Comparison of ENCODE assay signal across 16 cellular contexts in the genomic region with DNA sequence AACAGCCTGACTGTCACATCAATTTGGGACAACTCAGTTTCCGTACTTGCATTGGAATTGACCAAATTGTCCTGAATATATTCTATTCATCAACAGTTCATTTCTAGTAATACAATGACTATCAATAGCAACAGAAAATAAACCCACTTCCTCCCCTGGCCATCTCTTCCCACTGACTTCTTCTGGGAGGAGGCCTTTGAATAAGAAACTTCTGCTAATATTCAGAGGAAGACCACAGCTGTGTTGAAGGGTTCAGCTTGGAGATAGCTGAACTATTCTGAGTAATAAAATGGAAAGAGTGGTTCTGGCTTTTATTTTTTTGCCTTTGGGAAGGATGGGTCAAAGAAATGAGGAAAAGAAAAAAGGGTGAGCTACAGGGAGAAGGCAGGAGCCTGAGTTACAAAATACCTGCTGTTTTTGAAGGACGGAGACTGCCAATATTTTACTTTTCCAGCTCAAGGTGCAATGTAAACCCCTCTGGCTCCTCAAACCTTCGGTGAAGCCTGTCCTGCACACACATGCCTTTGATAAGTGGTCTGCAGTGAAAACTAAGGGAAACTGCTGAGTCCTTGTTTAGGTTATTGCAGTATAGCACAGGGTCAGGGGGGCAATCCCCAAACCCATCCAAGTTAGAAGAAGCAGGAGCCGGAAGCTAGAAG. TPM values are rescaled to one million over a fixed set of nuclear protein-coding genes. Genes with fewer than 3 reads are reported as not detected.
DNase-seq lines count a peak whose midpoint lies in the region; ATAC-seq and TF ChIP-seq lines count a peak whose summit lies in the region.
"Had no signal": no experiment of that assay in that cellular context is flagged by ENCODE, and none has a peak within 500 bp of the region (broad histone marks: within the 10 kb centered on the region; RNA-seq: fewer than 3 reads in every experiment).

No MANE protein-coding gene starts in this region.

- TF ChIP-seq POLR2A in ovary (IDR thresholded peaks at IDR 0.05) = no peak

- no peak for TF ChIP-seq CTCF in CD14-positive monocyte (IDR thresholded peaks at IDR 0.05)
- TF ChIP-seq CTCF in ovary (IDR thresholded peaks at IDR 0.05) = no peak

- DNase-seq in CD14-positive monocyte (ENCODE audit: low spot score) (no peak), GF-D8 (lab: John Stamatoyannopoulos, UW) (peak; percentile 6), T-cell (no peak), ovary (no peak)
- DNase-seq in effector memory CD8-positive, alpha-beta T cell = no peak
- DNase-seq: activated CD4-positive, alpha-beta T cell treated with anti-CD3 and anti-CD28 coated beads for 4 hours; adrenal gland; naive B cell; NCI-H2171 treated with DMSO at 0.1 percent for 48 hours; stimulated activated CD4-positive, alpha-beta T cell treated with anti-CD3 and anti-CD28 coated beads, Interleukin-2, amount 100 ng/mL, for 24 hours had no signal

- intact Hi-C loops in CD14-positive monocyte (cut with micrococcal nuclease) (no loop called here), ovary (cut with DNase I) (no loop called here)

- H3K4me3 ChIP-seq in ovary = no peak overlapping the region
- H3K4me3 ChIP-seq: adrenal gland had no signal

- CTCF ChIA-PET in T-cell (lab: Charles Lee) = interaction anchor here (0.6 to 8.3 kb wide), 10 partner anchors 10 to 94 kb away, joined by 3 to 56 read pairs (median 7); no protein-coding TSS in a partner anchor

- 44 to 57% (median 51%) methylated on average over 4 of the region's 4 CpGs for WGBS in ovary, 3 donors

- peaks cover 51 to 72% of the 10 kb centered on the region in 2 donors for H3K36me3 Mint-ChIP-seq in CD14-positive monocyte
- peaks cover 27% of the 10 kb centered on the region for H3K36me3 Mint-ChIP-seq in T-cell
- H3K36me3 Mint-ChIP-seq in effector memory CD8-positive, alpha-beta T cell (ENCODE audit: insufficient read depth) = peaks cover 31% of the 10 kb centered on the region
- H3K36me3 Mint-ChIP-seq: naive B cell had no signal

- H3K9me3 Mint-ChIP-seq in CD14-positive monocyte = no peaks in the 10 kb centered on the region
- no peaks in the 10 kb centered on the region for H3K9me3 Mint-ChIP-seq in T-cell
- H3K9me3 Mint-ChIP-seq in effector memory CD8-positive, alpha-beta T cell = no peaks in the 10 kb centered on the region
- H3K9me3 Mint-ChIP-seq: naive B cell had no signal

- no peaks in the 10 kb centered on the region for H3K4me1 ChIP-seq in ovary (ENCODE audit: insufficient read depth)
- H3K4me1 ChIP-seq: adrenal gland had no signal

- H3K27ac ChIP-seq in ovary = no peak overlapping the region
- H3K27ac ChIP-seq: adrenal gland had no signal

- no peaks in the 10 kb centered on the region for H3K36me3 ChIP-seq in ovary
- H3K36me3 ChIP-seq: adrenal gland had no signal

- POLR2A ChIA-PET in T-cell (lab: Charles Lee) = interaction anchor here (0.6 to 1.0 kb wide), 5 partner anchors 12 to 1204 kb away, joined by 3 to 5 read pairs (median 3); no protein-coding TSS in a partner anchor

- H3K4me1 Mint-ChIP-seq in CD14-positive monocyte (peaks cover 73% of the 10 kb centered on the region), T-cell (peaks cover 95 to 99% (median 95%) of the 10 kb centered on the region in 3 donors)
- peaks cover 68 to 92% of the 10 kb centered on the region in 2 donors for H3K4me1 Mint-ChIP-seq in effector memory CD8-positive, alpha-beta T cell (ENCODE audit: low read depth in 2 of 2)

- H3K27me3 Mint-ChIP-seq in CD14-positive monocyte (ENCODE audit: low read depth in 3 of 3) (peaks cover 0 to 2% (median 0%) of the 10 kb centered on the region in 3 donors), T-cell (no peaks in the 10 kb centered on the region)
- no peaks in the 10 kb centered on the region for H3K27me3 Mint-ChIP-seq in effector memory CD8-positive, alpha-beta T cell

- H3K27ac Mint-ChIP-seq in CD14-positive monocyte (peak overlapping the region in 6 of 7 donors; percentile 1 to 81 (median 16)), T-cell (peak overlapping the region; percentile 96 to 100)
- peak overlapping the region; percentile 95 to 98 for H3K27ac Mint-ChIP-seq in effector memory CD8-positive, alpha-beta T cell

- no peaks in the 10 kb centered on the region for H3K27me3 ChIP-seq in ovary
- H3K27me3 ChIP-seq: adrenal gland had no signal

- H3K4me3 Mint-ChIP-seq in CD14-positive monocyte (peak overlapping the region in 1 of 2 donors; percentile 27), T-cell (peak overlapping the region; percentile 79 to 95 (median 84))
- peak overlapping the region; percentile 42 to 83 for H3K4me3 Mint-ChIP-seq in effector memory CD8-positive, alpha-beta T cell

- no peaks in the 10 kb centered on the region for H3K9me3 ChIP-seq in ovary
- H3K9me3 ChIP-seq: adrenal gland had no signal

- no peak for TF ChIP-seq EP300 in ovary (IDR thresholded peaks at IDR 0.05)

- ATAC-seq in T-cell (replicated peaks in 1 of 4) (no peak), HG02678 (IDR thresholded peaks at IDR 0.05; ENCODE audit: unreplicated experiment) (no peak), HG03521 (IDR thresholded peaks at IDR 0.05; ENCODE audit: unreplicated experiment) (no peak)
- no peak for ATAC-seq in effector memory CD8-positive, alpha-beta T cell (replicated peaks)
- ATAC-seq in activated CD4-positive, CD25-positive, alpha-beta regulatory T cell treated with anti-CD3 and anti-CD28 coated beads, Interleukin-2, amount 50 U/mL, for 24 hours = no peak
- ATAC-seq: SK-N-SH treated with all-trans-retinoic acid at 6 μM for 48 hours had no signal

RNA-seq across cellular contexts. Expression of gene FYB1, which starts 29.9 kb away (rescaled TPM):
- polyA plus RNA-seq in CD14-positive monocyte = 100 to 1,000 TPM in 1 of 2 donors, 10 to 100 TPM in 1; 75.3 to 141 TPM
- 100 to 1,000 TPM; 372 to 769 (median 428) TPM for total RNA-seq in T-cell
- 1 to 10 TPM; 2.4 to 8.9 (median 3.6) TPM for total RNA-seq in ovary
- 10 to 100 TPM in 1 of 2 donors, 1 to 10 TPM in 1; 1.1 to 12.4 TPM for polyA plus RNA-seq in ovary
- total RNA-seq: chondrocyte, epithelial cell of proximal tubule had no signal

Comparison
In these comparisons a context has a peak if more than half of its experiments do, and no peak if none do; other contexts are left out.
1. H3K27ac Mint-ChIP-seq: peak in every context shown above with its lines; median percentile 98 in T-cell; 96 in effector memory CD8-positive, alpha-beta T cell; 16 in CD14-positive monocyte.
2. RNA of gene FYB1, which starts 29.9 kb away (total RNA-seq): 372 to 769 TPM in T-cell; 2.4 to 8.9 TPM in ovary; every median in the first group is over 10 times any median in the second.